ENCODE assay signal across 21 cellular contexts in genomic region chr10:49367600-49367999, GRCh38. TPM values are rescaled to one million over a fixed set of nuclear protein-coding genes. Genes with fewer than 3 reads are reported as not detected.
DNase-seq lines count a peak whose midpoint lies in the region; ATAC-seq and TF ChIP-seq lines count a peak whose summit lies in the region.
"Had no signal": no experiment of that assay in that cellular context is flagged by ENCODE, and none has a peak within 500 bp of the region (broad histone marks: within the 10 kb centered on the region; RNA-seq: fewer than 3 reads in every experiment).

No MANE protein-coding gene starts in this region.

- H3K9ac ChIP-seq in BLaER1 treated with 17β-estradiol and CSF1 and Interleukin-3, amounts not matched to agents 10 nM and 100 nM: no peak overlapping the region
- H3K9ac ChIP-seq: parathyroid adenoma had no signal

- no peak overlapping the region for H3K4me3 ChIP-seq in BLaER1 treated with 17β-estradiol and CSF1 and Interleukin-3, amounts not matched to agents 10 nM and 100 nM
- no peak overlapping the region for H3K4me3 ChIP-seq in HEK293 (ENCODE audit: low read depth, low read length)
- H3K4me3 ChIP-seq: adrenal gland, HAP-1, SJCRH30 had no signal

- H4K20me1 ChIP-seq in BLaER1 treated with 17β-estradiol and CSF1 and Interleukin-3, amounts not matched to agents 10 nM and 100 nM: no peaks in the 10 kb centered on the region

- H3K4me2 ChIP-seq in BLaER1 treated with 17β-estradiol and CSF1 and Interleukin-3, amounts not matched to agents 10 nM and 100 nM: peak overlapping the region in 9 of 11 experiments; percentile 19 to 84 (median 75); a peak in 18 of 22 replicates

- no peaks in the 10 kb centered on the region for H3K36me3 ChIP-seq in BLaER1 treated with 17β-estradiol and CSF1 and Interleukin-3, amounts not matched to agents 10 nM and 100 nM
- H3K36me3 ChIP-seq in HEK293 (ENCODE audit: control insufficient read depth in 2 of 2, insufficient read depth in 1 of 2, low read length in 2 of 2): no peaks in the 10 kb centered on the region
- H3K36me3 ChIP-seq: adrenal gland, HAP-1 had no signal

- no peaks in the 10 kb centered on the region for H3K9me3 ChIP-seq in BLaER1 treated with 17β-estradiol and CSF1 and Interleukin-3, amounts not matched to agents 10 nM and 100 nM (replicated peaks in 1 of 11)
- no peaks in the 10 kb centered on the region for H3K9me3 ChIP-seq in HEK293 (ENCODE audit: control insufficient read depth, insufficient read depth, low read depth, low read length)
- H3K9me3 ChIP-seq: adrenal gland, HAP-1, SJCRH30 had no signal

- no peak for ATAC-seq in GM21528 (IDR thresholded peaks at IDR 0.05; ENCODE audit: low FRiP score, unreplicated experiment)
- ATAC-seq: foreskin keratinocyte; naive thymus-derived CD4-positive, alpha-beta T cell; stimulated activated effector memory CD8-positive, alpha-beta T cell treated with anti-CD3 and anti-CD28 coated beads, Interleukin-12 subunit alpha, Interleukin-12 subunit beta, amount 100 ng/mL, for 72 hours had no signal

- no peak for TF ChIP-seq CTCF in HEK293 (tag by site-specific recombination; IDR thresholded peaks at IDR 0.05)

- POLR2A ChIA-PET in HEK293 (lab: Yijun Ruan, JAX): no interaction called here

- H3K27me3 ChIP-seq in BLaER1 treated with 17β-estradiol and CSF1 and Interleukin-3, amounts not matched to agents 10 nM and 100 nM: no peaks in the 10 kb centered on the region
- H3K27me3 ChIP-seq: adrenal gland, foreskin keratinocyte, SJCRH30 had no signal

- H3K4me1 ChIP-seq in BLaER1 treated with 17β-estradiol and CSF1 and Interleukin-3, amounts not matched to agents 10 nM and 100 nM: peaks cover 6 to 44% (median 32%) of the 10 kb centered on the region in 10 experiments; a peak in 19 of 20 replicates
- no peaks in the 10 kb centered on the region for H3K4me1 ChIP-seq in HEK293 (ENCODE audit: control insufficient read depth, insufficient read depth, low read length)
- H3K4me1 ChIP-seq: adrenal gland, foreskin keratinocyte, HAP-1, parathyroid adenoma, SJCRH30 had no signal

- DNase-seq in astrocyte of the hippocampus (ENCODE audit: low read depth, low spot score) (peak; percentile 12), mesenteric fat pad (ENCODE audit: low spot score) (peak; percentile 64), DMS 273 (lab: John Stamatoyannopoulos, UW; ENCODE audit: unreplicated experiment) (no peak)
- DNase-seq in effector CD8-positive, alpha-beta T cell (lab: John Stamatoyannopoulos, UW): no peak
- DNase-seq: activated gamma-delta T cell; activated T-cell treated with anti-CD3 and anti-CD28 coated beads for 4 hours; DMS79; foreskin keratinocyte; naive thymus-derived CD4-positive, alpha-beta T cell; NCI-H146; NCI-H748 treated with DMSO at 0.1 percent for 48 hours; SJCRH30 had no signal

- CTCF ChIA-PET in HEK293 (lab: Yijun Ruan, JAX): interaction anchor here (0.5 to 1.1 kb wide), 2 partner anchors 24 to 40 kb away, joined by 4 read pairs; no protein-coding TSS in a partner anchor

- no peak overlapping the region for H3K27ac ChIP-seq in BLaER1 treated with 17β-estradiol and CSF1 and Interleukin-3, amounts not matched to agents 10 nM and 100 nM
- H3K27ac ChIP-seq in HEK293 (ENCODE audit: extremely low read depth, low read depth, low read length): no peak overlapping the region
- H3K27ac ChIP-seq: adrenal gland, foreskin keratinocyte, parathyroid adenoma, SJCRH30 had no signal

TF ChIP-seq in HEK293, 187 proteins besides CTCF, POLR2A, EP300 and RAD21:
- TF ChIP-seq ZNF148 (tag by site-specific recombination; IDR thresholded peaks at IDR 0.05; ENCODE audit: borderline replicate concordance) (no peak), REST (tag by site-specific recombination; IDR thresholded peaks at IDR 0.05) (peak; percentile 93), ZNF423 (tag by site-specific recombination; IDR thresholded peaks at IDR 0.05) (no peak), ZNF404 (tag by site-specific recombination; IDR thresholded peaks at IDR 0.05) (no peak), ZNF707 (tag by site-specific recombination; IDR thresholded peaks at IDR 0.05) (no peak)

RNA-seq across cellular contexts. Expression of gene DRGX, which starts 28.3 kb away (rescaled TPM):
- not detected for total RNA-seq in mesenteric fat pad
- total RNA-seq: bronchial epithelial cell; epithelial cell of proximal tubule; foreskin keratinocyte; naive thymus-derived CD4-positive, alpha-beta T cell had no signal

Comparison
In these comparisons a context has a peak if more than half of its experiments do, and no peak if none do; other contexts are left out.
1. DNase-seq: peak in astrocyte of the hippocampus (single experiment) and mesenteric fat pad (single experiment); none in effector CD8-positive, alpha-beta T cell (single experiment) and DMS 273 (single experiment).